Comparison of ENCODE assay signal across 1 cellular context in the genomic region with DNA sequence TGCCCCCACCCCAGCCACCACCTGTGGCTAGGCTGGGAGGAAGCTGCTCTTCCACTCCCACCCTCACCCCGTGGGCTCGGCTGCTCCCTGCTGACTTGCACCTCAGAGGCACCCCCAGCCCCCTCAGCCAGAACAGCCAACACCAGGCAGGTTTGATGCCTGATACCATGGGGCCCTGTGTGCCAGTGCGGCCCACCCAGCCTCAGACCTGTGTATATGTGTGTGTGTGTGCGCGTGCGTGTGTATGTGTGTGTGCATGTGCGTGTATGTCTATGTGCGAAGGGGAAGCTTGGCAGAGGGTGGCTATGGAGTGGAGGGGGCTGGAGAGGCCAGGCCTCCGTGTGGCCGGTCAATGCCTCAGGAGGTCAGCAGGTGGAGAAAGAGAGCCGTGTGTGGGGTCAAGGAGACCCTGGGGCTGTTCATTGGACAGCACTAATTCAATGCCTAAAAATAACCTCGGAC.
TF ChIP-seq lines count a peak whose summit lies in the region.

No MANE protein-coding gene starts in this region.

TF ChIP-seq in WTC11, 78 proteins besides CTCF, POLR2A, EP300 and RAD21 (continued from another document):
- TF ChIP-seq, protein P1, sequence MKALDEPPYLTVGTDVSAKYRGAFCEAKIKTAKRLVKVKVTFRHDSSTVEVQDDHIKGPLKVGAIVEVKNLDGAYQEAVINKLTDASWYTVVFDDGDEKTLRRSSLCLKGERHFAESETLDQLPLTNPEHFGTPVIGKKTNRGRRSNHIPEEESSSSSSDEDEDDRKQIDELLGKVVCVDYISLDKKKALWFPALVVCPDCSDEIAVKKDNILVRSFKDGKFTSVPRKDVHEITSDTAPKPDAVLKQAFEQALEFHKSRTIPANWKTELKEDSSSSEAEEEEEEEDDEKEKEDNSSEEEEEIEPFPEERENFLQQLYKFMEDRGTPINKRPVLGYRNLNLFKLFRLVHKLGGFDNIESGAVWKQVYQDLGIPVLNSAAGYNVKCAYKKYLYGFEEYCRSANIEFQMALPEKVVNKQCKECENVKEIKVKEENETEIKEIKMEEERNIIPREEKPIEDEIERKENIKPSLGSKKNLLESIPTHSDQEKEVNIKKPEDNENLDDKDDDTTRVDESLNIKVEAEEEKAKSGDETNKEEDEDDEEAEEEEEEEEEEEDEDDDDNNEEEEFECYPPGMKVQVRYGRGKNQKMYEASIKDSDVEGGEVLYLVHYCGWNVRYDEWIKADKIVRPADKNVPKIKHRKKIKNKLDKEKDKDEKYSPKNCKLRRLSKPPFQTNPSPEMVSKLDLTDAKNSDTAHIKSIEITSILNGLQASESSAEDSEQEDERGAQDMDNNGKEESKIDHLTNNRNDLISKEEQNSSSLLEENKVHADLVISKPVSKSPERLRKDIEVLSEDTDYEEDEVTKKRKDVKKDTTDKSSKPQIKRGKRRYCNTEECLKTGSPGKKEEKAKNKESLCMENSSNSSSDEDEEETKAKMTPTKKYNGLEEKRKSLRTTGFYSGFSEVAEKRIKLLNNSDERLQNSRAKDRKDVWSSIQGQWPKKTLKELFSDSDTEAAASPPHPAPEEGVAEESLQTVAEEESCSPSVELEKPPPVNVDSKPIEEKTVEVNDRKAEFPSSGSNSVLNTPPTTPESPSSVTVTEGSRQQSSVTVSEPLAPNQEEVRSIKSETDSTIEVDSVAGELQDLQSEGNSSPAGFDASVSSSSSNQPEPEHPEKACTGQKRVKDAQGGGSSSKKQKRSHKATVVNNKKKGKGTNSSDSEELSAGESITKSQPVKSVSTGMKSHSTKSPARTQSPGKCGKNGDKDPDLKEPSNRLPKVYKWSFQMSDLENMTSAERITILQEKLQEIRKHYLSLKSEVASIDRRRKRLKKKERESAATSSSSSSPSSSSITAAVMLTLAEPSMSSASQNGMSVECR (CRISPR knock-in tag; IDR thresholded peaks at IDR 0.05; ENCODE audit: borderline replicate concordance), result no peak
- TF ChIP-seq, protein P2, sequence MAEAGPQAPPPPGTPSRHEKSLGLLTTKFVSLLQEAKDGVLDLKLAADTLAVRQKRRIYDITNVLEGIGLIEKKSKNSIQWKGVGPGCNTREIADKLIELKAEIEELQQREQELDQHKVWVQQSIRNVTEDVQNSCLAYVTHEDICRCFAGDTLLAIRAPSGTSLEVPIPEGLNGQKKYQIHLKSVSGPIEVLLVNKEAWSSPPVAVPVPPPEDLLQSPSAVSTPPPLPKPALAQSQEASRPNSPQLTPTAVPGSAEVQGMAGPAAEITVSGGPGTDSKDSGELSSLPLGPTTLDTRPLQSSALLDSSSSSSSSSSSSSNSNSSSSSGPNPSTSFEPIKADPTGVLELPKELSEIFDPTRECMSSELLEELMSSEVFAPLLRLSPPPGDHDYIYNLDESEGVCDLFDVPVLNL (CRISPR knock-in tag; IDR thresholded peaks at IDR 0.05; ENCODE audit: borderline replicate concordance, low read depth), result no peak
- no peak for TF ChIP-seq IRF2 (CRISPR knock-in tag; IDR thresholded peaks at IDR 0.05; ENCODE audit: borderline replicate concordance, low read depth)
- no peak for TF ChIP-seq NR3C1 (CRISPR knock-in tag; conservative IDR thresholded peaks at IDR 0.05; ENCODE audit: low read depth)
- no peak for TF ChIP-seq ZNF396 (CRISPR knock-in tag; IDR thresholded peaks at IDR 0.05; ENCODE audit: borderline replicate concordance)
